Comparison of ENCODE assay signal across 18 cellular contexts in the genomic region with DNA sequence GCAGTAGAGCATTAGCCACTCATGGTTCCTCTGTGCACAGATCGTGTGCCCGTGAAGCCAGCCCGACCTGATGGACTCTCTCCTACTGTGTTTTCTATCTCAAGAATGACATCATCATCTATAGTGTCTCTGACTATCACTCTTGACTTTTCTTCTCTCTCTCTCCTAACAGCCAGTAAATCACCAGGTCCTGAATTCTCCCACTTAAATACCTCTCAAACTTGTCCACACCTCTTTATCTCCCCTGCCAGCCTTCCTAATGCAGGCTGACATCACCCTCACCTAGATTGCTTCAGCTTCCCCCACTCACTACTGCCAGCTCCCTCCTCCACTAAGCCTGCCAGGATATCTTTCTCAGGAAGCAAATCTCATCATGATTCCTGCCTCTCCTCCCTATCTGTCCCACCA.
"Had no signal": no experiment of that assay in that cellular context is flagged by ENCODE, and none has a peak within 500 bp of the region (broad histone marks: within the 10 kb centered on the region; RNA-seq: fewer than 3 reads in every experiment).

No MANE protein-coding gene starts in this region.

- ATAC-seq: effector memory CD8-positive, alpha-beta T cell; gastroesophageal sphincter; stimulated activated naive CD8-positive, alpha-beta T cell treated with anti-CD3 and anti-CD28 coated beads, Interleukin-15, Interleukin-2, amounts not matched to agents 100 U/mL and 50 U/mL, for 24 hours had no signal

- H3K4me1 Mint-ChIP-seq: activated naive CD4-positive, alpha-beta T cell treated with anti-CD3 and anti-CD28 coated beads, Interleukin-2, amount 10 ng/mL, durations not matched to agents 7 days and 5 days had no signal

- H3K4me1 ChIP-seq: gastroesophageal sphincter, transverse colon had no signal

- H3K27ac Mint-ChIP-seq: activated naive CD4-positive, alpha-beta T cell treated with anti-CD3 and anti-CD28 coated beads, Interleukin-2, amount 10 ng/mL, durations not matched to agents 7 days and 5 days; activated T-helper 2 cell treated with anti-CD3 and anti-CD28 coated beads, Interferon-gamma antibody, Interleukin-2, Interleukin-4, amounts not matched to agents 10 μg/mL and 5 μg/mL and 100 μg/mL, durations not matched to agents 14 hours and 24 hours and 36 hours; effector memory CD8-positive, alpha-beta T cell; natural killer cell treated with Interleukin-12 subunit alpha and Interleukin-12 subunit beta and Interleukin-15 and Interleukin-18, amount 100 ng/mL, for 72 hours had no signal

- H3K36me3 ChIP-seq: gastroesophageal sphincter, transverse colon had no signal

- DNase-seq: activated CD4-positive, alpha-beta T cell treated with anti-CD3 and anti-CD28 coated beads, Interleukin-2, amount 50 U/mL, for 4 hours; activated CD4-positive, CD25-positive, alpha-beta regulatory T cell treated with anti-CD3 and anti-CD28 coated beads, Interleukin-2, amount 50 U/mL, for 72 hours; activated naive CD4-positive, alpha-beta T cell treated with anti-CD3 and anti-CD28 coated beads, Interleukin-2, amount 10 ng/mL, durations not matched to agents 7 days and 5 days; activated T-cell treated with anti-CD3 and anti-CD28 coated beads for 4 hours; dermis blood vessel endothelial cell; effector memory CD8-positive, alpha-beta T cell; nucleus accumbens; posterior cingulate gyrus; retina; stimulated activated CD4-positive, alpha-beta T cell treated with anti-CD3 and anti-CD28 coated beads, Interleukin-4, amount 100 ng/mL, for 4 hours; stimulated activated CD8-positive, alpha-beta memory T cell treated with anti-CD3 and anti-CD28 coated beads, Interleukin-4, amount 100 ng/mL, for 48 hours; stimulated activated naive CD8-positive, alpha-beta T cell treated with anti-CD3 and anti-CD28 coated beads, Interleukin-15, Interleukin-2, amounts not matched to agents 100 U/mL and 50 U/mL, for 24 hours; T-helper 2 cell; transverse colon had no signal

- H3K27me3 ChIP-seq: gastroesophageal sphincter, transverse colon had no signal

- H3K4me3 ChIP-seq: gastroesophageal sphincter, skin epidermis, transverse colon had no signal

- H3K9me3 Mint-ChIP-seq: activated naive CD4-positive, alpha-beta T cell treated with anti-CD3 and anti-CD28 coated beads, Interleukin-2, amount 10 ng/mL, durations not matched to agents 7 days and 5 days; activated T-helper 2 cell treated with anti-CD3 and anti-CD28 coated beads, Interferon-gamma antibody, Interleukin-2, Interleukin-4, amounts not matched to agents 10 μg/mL and 5 μg/mL and 100 μg/mL, durations not matched to agents 14 hours and 24 hours and 36 hours; effector memory CD8-positive, alpha-beta T cell; natural killer cell treated with Interleukin-12 subunit alpha and Interleukin-12 subunit beta and Interleukin-15 and Interleukin-18, amount 100 ng/mL, for 72 hours had no signal

- H3K4me3 Mint-ChIP-seq: activated naive CD4-positive, alpha-beta T cell treated with anti-CD3 and anti-CD28 coated beads, Interleukin-2, amount 10 ng/mL, durations not matched to agents 7 days and 5 days; effector memory CD8-positive, alpha-beta T cell; natural killer cell treated with Interleukin-12 subunit alpha and Interleukin-12 subunit beta and Interleukin-15 and Interleukin-18, amount 100 ng/mL, for 72 hours had no signal

- H3K36me3 Mint-ChIP-seq: activated naive CD4-positive, alpha-beta T cell treated with anti-CD3 and anti-CD28 coated beads, Interleukin-2, amount 10 ng/mL, durations not matched to agents 7 days and 5 days; natural killer cell treated with Interleukin-12 subunit alpha and Interleukin-12 subunit beta and Interleukin-15 and Interleukin-18, amount 100 ng/mL, for 72 hours had no signal

- H3K27ac ChIP-seq: gastroesophageal sphincter, skin epidermis, transverse colon had no signal

- H3K9me3 ChIP-seq: gastroesophageal sphincter, transverse colon had no signal
